ENCODE assay signal across 8 cellular contexts in the genomic region with DNA sequence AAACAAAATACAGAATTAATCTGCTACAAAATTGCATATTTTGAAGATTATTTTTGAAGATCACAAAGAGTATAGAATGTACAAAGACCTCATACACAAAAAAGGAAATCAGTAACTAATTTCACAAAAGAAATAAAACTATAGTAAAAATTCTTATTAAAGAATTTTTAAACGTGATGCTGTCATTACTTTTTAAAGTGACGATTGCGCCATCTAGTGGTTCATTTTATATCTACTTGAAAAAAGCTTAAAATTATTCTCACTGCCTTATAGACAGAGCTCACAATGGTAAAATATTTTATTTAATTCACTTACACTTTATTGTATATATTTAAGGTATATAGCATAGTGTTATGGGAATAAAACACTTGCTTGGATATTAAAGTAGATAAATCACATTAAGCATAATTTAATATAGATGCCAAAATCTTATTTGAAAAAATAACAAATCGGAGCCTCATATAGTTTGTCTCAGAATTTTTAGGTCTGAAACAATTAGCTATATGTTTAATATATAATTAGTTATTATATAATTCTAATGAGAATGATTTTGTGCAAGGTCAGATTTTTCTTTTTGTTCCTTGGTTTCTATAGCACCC.
DNase-seq lines count a peak whose midpoint lies in the region; ATAC-seq and TF ChIP-seq lines count a peak whose summit lies in the region.

No MANE protein-coding gene starts in this region.

- no peaks in the 10 kb centered on the region for H3K9me3 ChIP-seq in cardiac muscle cell (ENCODE audit: low read depth)

- ATAC-seq in left cardiac atrium (no peak), HG02973 (IDR thresholded peaks at IDR 0.05; ENCODE audit: unreplicated experiment) (no peak), HG03354 (IDR thresholded peaks at IDR 0.05; ENCODE audit: poor library complexity, severe bottlenecking, unreplicated experiment) (no peak)

- intact Hi-C loops in left cardiac atrium (cut with DNase I): loop anchor here (2.0 to 10.0 kb wide), 2 partner anchors 166 to 410 kb away; no protein-coding TSS in a partner anchor

- no peaks in the 10 kb centered on the region for H3K27me3 ChIP-seq in cardiac muscle cell

- peak; percentile 64 to 69 for DNase-seq in cardiac muscle cell (ENCODE audit: low read depth in 1 of 2, low spot score in 1 of 2)
- no peak for DNase-seq in left cardiac atrium
- DNase-seq in NCI-H1694 (lab: John Stamatoyannopoulos, UW): peak; percentile 33
- peak; percentile 1 for DNase-seq in amniotic stem cell (lab: John Stamatoyannopoulos, UW)
- peak; percentile 56 for DNase-seq in left kidney (ENCODE audit: low read depth, low spot score)
- no peak for DNase-seq in activated gamma-delta T cell (lab: John Stamatoyannopoulos, UW)

- H3K36me3 ChIP-seq in cardiac muscle cell: no peaks in the 10 kb centered on the region

- peak; percentile 26 for TF ChIP-seq CTCF in cardiac muscle cell (IDR thresholded peaks at IDR 0.05; ENCODE audit: low read depth, low read length)

- no peak overlapping the region for H3K27ac ChIP-seq in cardiac muscle cell

- no peaks in the 10 kb centered on the region for H3K4me1 ChIP-seq in cardiac muscle cell (ENCODE audit: low read depth)

- no peak overlapping the region for H3K4me3 ChIP-seq in cardiac muscle cell

Comparison
In these comparisons a context has a peak if more than half of its experiments do, and no peak if none do; other contexts are left out.
1. DNase-seq: peak in cardiac muscle cell (2 of 2), NCI-H1694 (single experiment), amniotic stem cell (single experiment) and left kidney (single experiment); none in left cardiac atrium (single experiment) and activated gamma-delta T cell (single experiment).